ENCODE assay signal across 14 cellular contexts in the genomic region with DNA sequence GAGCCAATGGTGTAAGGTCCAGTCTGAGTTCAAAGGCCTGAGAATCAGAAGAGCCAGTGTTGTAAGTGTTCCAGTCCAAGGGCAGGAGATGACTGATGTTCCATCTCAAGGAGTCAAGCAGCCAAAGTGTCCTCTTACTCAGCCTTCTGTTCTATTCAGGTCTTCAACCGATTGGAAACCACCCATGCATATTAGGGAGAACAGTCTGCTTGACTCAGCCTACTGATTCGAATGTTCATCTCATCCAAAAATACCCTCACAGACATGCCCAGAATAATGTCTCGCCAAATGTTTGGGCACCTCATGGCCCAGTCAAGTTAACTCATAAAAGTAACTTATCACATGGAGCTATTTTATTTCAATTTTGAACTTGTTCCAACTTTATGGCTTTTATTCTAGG. TPM values are rescaled to one million over a fixed set of nuclear protein-coding genes. Genes with fewer than 3 reads are reported as not detected.
"Had no signal": no experiment of that assay in that cellular context is flagged by ENCODE, and none has a peak within 500 bp of the region (broad histone marks: within the 10 kb centered on the region; RNA-seq: fewer than 3 reads in every experiment).

No MANE protein-coding gene starts in this region.

- H3K9me3 ChIP-seq: adrenal gland, thoracic aorta had no signal

- ATAC-seq: gastrocnemius medialis, heart right ventricle had no signal

- H3K4me1 ChIP-seq: adrenal gland, gastrocnemius medialis, sigmoid colon, stomach had no signal

- FAIRE-seq: colon, kidney had no signal

- H3K27ac ChIP-seq: adrenal gland, gastrocnemius medialis, heart right ventricle, sigmoid colon, stomach, thoracic aorta had no signal

- H3K36me3 ChIP-seq: adrenal gland, gastrocnemius medialis, heart right ventricle, sigmoid colon, stomach, thoracic aorta had no signal

- DNase-seq: activated CD4-positive, alpha-beta T cell treated with anti-CD3 and anti-CD28 coated beads for 48 hours; activated naive CD4-positive, alpha-beta T cell treated with anti-CD3 and anti-CD28 coated beads for 36 hours; adrenal gland; gastrocnemius medialis; heart right ventricle; kidney; sigmoid colon; stimulated activated CD4-positive, alpha-beta T cell treated with anti-CD3 and anti-CD28 coated beads, Interleukin-12 subunit alpha, Interleukin-12 subunit beta, amount 100 ng/mL, for 4 hours; stomach; T-helper 9 cell had no signal

- H3K4me3 ChIP-seq: adrenal gland, gastrocnemius medialis, heart right ventricle, sigmoid colon, stomach, thoracic aorta had no signal

- H3K27me3 ChIP-seq: adrenal gland, gastrocnemius medialis, heart right ventricle, sigmoid colon, stomach had no signal

RNA-seq across cellular contexts. Expression of a gene that starts 2.9 kb away (rescaled TPM):
- total RNA-seq: neural crest cell, osteocyte had no signal
